Comparison of ENCODE assay signal across 12 cellular contexts in the genomic region with DNA sequence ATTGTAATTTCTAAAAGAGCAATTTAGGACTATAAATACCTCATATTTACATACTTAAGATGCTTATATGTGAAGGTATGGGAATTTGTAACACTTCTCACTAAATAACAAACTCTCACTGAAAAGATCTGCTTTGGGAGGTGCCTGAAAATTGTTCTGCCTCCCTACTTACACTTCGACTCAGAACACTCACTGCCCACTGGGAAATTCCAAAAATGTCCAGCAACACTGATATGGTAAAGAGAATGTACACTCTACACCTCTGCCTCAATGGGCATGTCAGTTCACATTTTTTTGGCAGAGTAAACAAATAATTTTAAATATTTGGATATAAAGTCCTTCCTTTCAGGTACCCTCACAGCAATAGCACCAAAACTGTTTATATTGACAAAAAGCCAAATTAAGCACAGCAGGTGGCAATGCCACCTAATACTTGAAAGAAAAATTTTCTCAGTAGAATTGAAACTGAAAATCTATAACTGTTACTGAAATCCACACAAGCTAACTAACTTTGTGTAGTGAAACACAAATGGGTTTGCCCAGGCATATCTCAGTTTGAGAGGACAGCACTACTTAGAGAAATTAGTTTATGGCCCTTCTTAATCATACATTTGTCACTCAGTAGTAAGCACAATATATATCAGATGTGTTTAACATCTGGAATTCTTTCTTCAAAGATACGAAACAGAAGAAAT.
DNase-seq lines count a peak whose midpoint lies in the region; ATAC-seq and TF ChIP-seq lines count a peak whose summit lies in the region.
"Had no signal": no experiment of that assay in that cellular context is flagged by ENCODE, and none has a peak within 500 bp of the region (broad histone marks: within the 10 kb centered on the region; RNA-seq: fewer than 3 reads in every experiment).

No MANE protein-coding gene starts in this region.

- peak; percentile 82 to 89 for ATAC-seq in activated T-cell treated with anti-CD3 and anti-CD28 coated beads, Interleukin-2, amount 50 U/mL, for 72 hours (replicated peaks in 1 of 2)
- peak; percentile 93 for ATAC-seq in GM21737 (IDR thresholded peaks at IDR 0.05; ENCODE audit: unreplicated experiment)
- ATAC-seq in HG03159 (IDR thresholded peaks at IDR 0.05; ENCODE audit: unreplicated experiment) = peak; percentile 89
- ATAC-seq in stimulated activated effector memory CD8-positive, alpha-beta T cell treated with anti-CD3 and anti-CD28 coated beads, Interleukin-12 subunit alpha, Interleukin-12 subunit beta, amount 100 ng/mL, for 72 hours = peak; percentile 90
- ATAC-seq: naive thymus-derived CD8-positive, alpha-beta T cell had no signal

- H3K4me1 Mint-ChIP-seq in activated T-cell treated with anti-CD3 and anti-CD28 coated beads, Interleukin-2, amount 50 U/mL, for 72 hours (ENCODE audit: low read depth) = peaks cover 26% of the 10 kb centered on the region
- peaks cover 10% of the 10 kb centered on the region for H3K4me1 Mint-ChIP-seq in stimulated activated effector memory CD8-positive, alpha-beta T cell treated with anti-CD3 and anti-CD28 coated beads, Interleukin-12 subunit alpha, Interleukin-12 subunit beta, amount 100 ng/mL, for 72 hours

- H3K27ac ChIP-seq in tibial artery = no peak overlapping the region

- no peak overlapping the region for H3K4me3 ChIP-seq in tibial artery
- H3K4me3 ChIP-seq: smooth muscle cell had no signal

- no peak for DNase-seq in activated T-cell treated with anti-CD3 and anti-CD28 coated beads, Interleukin-2, amount 50 U/mL, for 72 hours
- no peak for DNase-seq in activated T-cell treated with anti-CD3 and anti-CD28 coated beads, Interleukin-2, amount 50 U/mL, for 1 hour
- DNase-seq in stimulated activated effector memory CD8-positive, alpha-beta T cell treated with anti-CD3 and anti-CD28 coated beads, Interleukin-12 subunit alpha, Interleukin-12 subunit beta, amount 100 ng/mL, for 72 hours (ENCODE audit: low spot score in 2 of 2) = no peak
- DNase-seq in tibial artery = no peak
- no peak for DNase-seq in stimulated activated CD4-positive, alpha-beta T cell treated with anti-CD3 and anti-CD28 coated beads, Interleukin-2, amount 100 ng/mL, for 24 hours
- DNase-seq in NCI-H2196 treated with DMSO at 0.1 percent for 48 hours (lab: John Stamatoyannopoulos, UW; ENCODE audit: unreplicated experiment) = no peak
- DNase-seq: activated CD8-positive, alpha-beta memory T cell treated with anti-CD3 and anti-CD28 coated beads for 24 hours; aorta; naive thymus-derived CD8-positive, alpha-beta T cell had no signal

- no peak overlapping the region for H3K4me3 Mint-ChIP-seq in activated T-cell treated with anti-CD3 and anti-CD28 coated beads, Interleukin-2, amount 50 U/mL, for 72 hours
- no peak overlapping the region for H3K4me3 Mint-ChIP-seq in stimulated activated effector memory CD8-positive, alpha-beta T cell treated with anti-CD3 and anti-CD28 coated beads, Interleukin-12 subunit alpha, Interleukin-12 subunit beta, amount 100 ng/mL, for 72 hours
- H3K4me3 Mint-ChIP-seq: naive thymus-derived CD8-positive, alpha-beta T cell had no signal

- H3K4me1 ChIP-seq in tibial artery = no peaks in the 10 kb centered on the region

- no peaks in the 10 kb centered on the region for H3K27me3 ChIP-seq in tibial artery

- H3K9me3 ChIP-seq in tibial artery = no peaks in the 10 kb centered on the region

- H3K36me3 ChIP-seq in tibial artery = peaks cover 0 to 3% (median 0%) of the 10 kb centered on the region in 3 donors

- intact Hi-C loops in tibial artery (cut with DNase I; ENCODE audit: low total_unique reads) = no loop called here

- H3K36me3 Mint-ChIP-seq in activated T-cell treated with anti-CD3 and anti-CD28 coated beads, Interleukin-2, amount 50 U/mL, for 72 hours (ENCODE audit: insufficient read depth in 2 of 2) = no peaks in the 10 kb centered on the region
- no peaks in the 10 kb centered on the region for H3K36me3 Mint-ChIP-seq in stimulated activated effector memory CD8-positive, alpha-beta T cell treated with anti-CD3 and anti-CD28 coated beads, Interleukin-12 subunit alpha, Interleukin-12 subunit beta, amount 100 ng/mL, for 72 hours

- no peak overlapping the region for H3K27ac Mint-ChIP-seq in activated T-cell treated with anti-CD3 and anti-CD28 coated beads, Interleukin-2, amount 50 U/mL, for 72 hours
- no peak overlapping the region for H3K27ac Mint-ChIP-seq in stimulated activated effector memory CD8-positive, alpha-beta T cell treated with anti-CD3 and anti-CD28 coated beads, Interleukin-12 subunit alpha, Interleukin-12 subunit beta, amount 100 ng/mL, for 72 hours

- TF ChIP-seq CTCF in tibial artery (IDR thresholded peaks at IDR 0.05) = no peak

- peaks cover 25% of the 10 kb centered on the region for H3K27me3 Mint-ChIP-seq in activated T-cell treated with anti-CD3 and anti-CD28 coated beads, Interleukin-2, amount 50 U/mL, for 72 hours (ENCODE audit: low read depth)
- H3K27me3 Mint-ChIP-seq: naive thymus-derived CD8-positive, alpha-beta T cell had no signal

- H3K9me3 Mint-ChIP-seq in activated T-cell treated with anti-CD3 and anti-CD28 coated beads, Interleukin-2, amount 50 U/mL, for 72 hours = no peaks in the 10 kb centered on the region
- H3K9me3 Mint-ChIP-seq in stimulated activated effector memory CD8-positive, alpha-beta T cell treated with anti-CD3 and anti-CD28 coated beads, Interleukin-12 subunit alpha, Interleukin-12 subunit beta, amount 100 ng/mL, for 72 hours = no peaks in the 10 kb centered on the region
- H3K9me3 Mint-ChIP-seq: naive thymus-derived CD8-positive, alpha-beta T cell had no signal
